8 cellular contexts compared by ENCODE assay signal in genomic region chr2:131093066-131093842, GRCh38. TPM values are rescaled to one million over a fixed set of nuclear protein-coding genes. Genes with fewer than 3 reads are reported as not detected.
DNase-seq lines count a peak whose midpoint lies in the region; ATAC-seq and TF ChIP-seq lines count a peak whose summit lies in the region.

TSS of gene FAM168B (minus strand) at chr2:131093460. CDS start at chr2:131082646, 10,814 bp downstream.

- H3K27ac ChIP-seq in CD4-positive, alpha-beta T cell (ENCODE audit: low read depth, low read length), result peak within 1 kb of the TSS; percentile 90

- DNase-seq in CD4-positive, alpha-beta T cell, result peak; percentile 77 to 92 (median 84)
- DNase-seq in NCI-H82 treated with DMSO at 0.1 percent for 48 hours (lab: John Stamatoyannopoulos, UW; ENCODE audit: unreplicated experiment) (peak; percentile 50), medulla oblongata (ENCODE audit: extremely low spot score) (peak; percentile 88)
- DNase-seq in activated CD8-positive, alpha-beta memory T cell treated with anti-CD3 and anti-CD28 coated beads for 24 hours, result peak; percentile 94
- peak; percentile 80 for DNase-seq in effector CD4-positive, alpha-beta T cell
- peak; percentile 76 for DNase-seq in stimulated activated CD8-positive, alpha-beta memory T cell treated with anti-CD3 and anti-CD28 coated beads, Interleukin-12 subunit alpha, Interleukin-12 subunit beta, amount 100 ng/mL, for 1 hour (ENCODE audit: low read depth)

- H3K9me3 ChIP-seq in CD4-positive, alpha-beta T cell (ENCODE audit: control insufficient read depth, low read length), result no peaks in the 10 kb centered on the region

- peak within 1 kb of the TSS; percentile 93 for H3K27ac Mint-ChIP-seq in CD4-positive, alpha-beta T cell

- H3K36me3 Mint-ChIP-seq in CD4-positive, alpha-beta T cell (ENCODE audit: low read depth), result peaks cover 35% of the 10 kb centered on the region

- H3K4me3 Mint-ChIP-seq in CD4-positive, alpha-beta T cell, result peak within 1 kb of the TSS; percentile 92

- peak; percentile 84 for ATAC-seq in CD4-positive, alpha-beta T cell (ENCODE audit: poor library complexity)
- peak; percentile 81 for ATAC-seq in GM19438 (IDR thresholded peaks at IDR 0.05; ENCODE audit: low read depth, unreplicated experiment)
- peak; percentile 73 for ATAC-seq in HG03571 (IDR thresholded peaks at IDR 0.05; ENCODE audit: unreplicated experiment)

- intact Hi-C loops in CD4-positive, alpha-beta T cell (cut with DNase I, micrococcal nuclease), result loop anchor here (1.0 to 5.0 kb wide), 4 partner anchors 11 to 911 kb away; partner anchors contain the start of genes GPR148 (in 1 of the 2), MZT2A (in 1 of the 2), MZT2B (in 1 of the 2) and SMPD4 (in 1 of the 2)

- POLR2A ChIA-PET in CD4-positive, alpha-beta T cell (lab: Charles Lee), result interaction anchor here (0.7 to 5.1 kb wide), 22 partner anchors 8 to 912 kb away, joined by 3 to 83 read pairs (median 4); partner anchors contain the start of genes GPR148, IMP4, MZT2B and PLEKHB2

- H3K9me3 Mint-ChIP-seq in CD4-positive, alpha-beta T cell, result no peaks in the 10 kb centered on the region

- peaks cover 31% of the 10 kb centered on the region for H3K4me1 Mint-ChIP-seq in CD4-positive, alpha-beta T cell (ENCODE audit: low read depth)

- H3K27me3 Mint-ChIP-seq in CD4-positive, alpha-beta T cell, result no peaks in the 10 kb centered on the region

- H3K27me3 ChIP-seq in CD4-positive, alpha-beta T cell (ENCODE audit: control insufficient read depth, insufficient read depth, low read length), result no peaks in the 10 kb centered on the region

- TF ChIP-seq CTCF in CD4-positive, alpha-beta T cell (IDR thresholded peaks at IDR 0.05), result no peak

- CTCF ChIA-PET in CD4-positive, alpha-beta T cell (lab: Charles Lee), result interaction anchor here (1.0 to 1.9 kb wide), 4 partner anchors 11 to 400 kb away, joined by 3 to 8 read pairs (median 5); partner anchors contain the start of gene PLEKHB2

RNA-seq across cellular contexts. Expression of gene FAM168B, which starts in this region (rescaled TPM):
- total RNA-seq in CD4-positive, alpha-beta T cell, result 10 to 100 TPM; 74.1 to 76.4 TPM

Comparison
In these comparisons a context has a peak if more than half of its experiments do, and no peak if none do; other contexts are left out.
1. Peak in every context shown above with its lines: DNase-seq, ATAC-seq and H3K27ac ChIP-seq.